Comparison of ENCODE assay signal across 12 cellular contexts in the genomic region with DNA sequence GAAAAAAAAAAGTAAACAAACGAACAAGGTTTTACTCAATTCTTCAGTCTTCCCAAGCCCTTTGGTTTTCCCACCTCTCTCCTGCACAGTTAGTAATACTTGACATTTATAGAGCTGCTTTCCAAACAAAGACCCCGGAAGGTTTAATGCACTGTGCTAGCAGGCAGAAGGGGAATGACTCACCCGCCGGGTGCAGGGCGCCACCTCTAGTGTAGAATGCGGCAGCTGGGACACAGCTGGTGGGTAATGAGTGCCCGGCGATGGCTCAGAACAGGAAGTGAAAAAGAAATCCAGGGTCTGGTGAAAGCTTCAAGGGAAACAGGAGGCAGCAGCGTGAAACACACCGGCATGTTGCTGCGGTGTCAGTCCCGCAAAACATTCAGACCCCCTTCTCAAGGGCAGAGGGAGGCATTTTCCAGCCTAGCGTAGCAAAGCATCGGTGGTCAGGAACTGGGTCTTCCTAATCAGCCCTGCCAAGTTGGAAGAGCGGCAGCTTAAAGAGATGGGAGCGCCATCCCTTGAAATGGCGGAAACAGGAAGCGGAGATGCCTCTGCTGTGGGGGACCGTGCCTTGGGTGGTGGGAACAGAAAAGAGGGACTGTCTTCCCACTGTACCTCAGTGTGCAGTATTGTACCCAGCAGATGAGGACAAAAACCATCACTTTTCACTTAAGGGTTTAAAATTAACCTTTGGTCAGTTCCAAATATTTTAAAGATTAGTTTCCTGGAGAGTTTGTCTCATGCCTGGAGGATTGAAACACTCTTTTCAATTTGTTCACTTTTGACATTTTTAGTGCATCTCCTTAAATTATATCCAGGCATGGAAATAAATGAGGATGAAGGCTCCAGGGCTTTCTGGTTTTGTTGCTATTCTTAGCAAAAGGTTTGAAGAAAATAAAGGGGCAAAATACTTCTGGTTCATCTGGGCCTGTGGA.
DNase-seq lines count a peak whose midpoint lies in the region; ATAC-seq and TF ChIP-seq lines count a peak whose summit lies in the region.
"Had no signal": no experiment of that assay in that cellular context is flagged by ENCODE, and none has a peak within 500 bp of the region (broad histone marks: within the 10 kb centered on the region; RNA-seq: fewer than 3 reads in every experiment).

No MANE protein-coding gene starts in this region.

- no peak overlapping the region for H3K4me3 Mint-ChIP-seq in activated naive CD4-positive, alpha-beta T cell treated with anti-CD3 and anti-CD28 coated beads, Interleukin-2, amount 10 ng/mL, durations not matched to agents 7 days and 5 days

- intact Hi-C loops in right lobe of liver (cut with DNase I) = no loop called here

- H3K9ac ChIP-seq in Karpas-422 (ENCODE audit: low read length) (no peak overlapping the region), muscle layer of colon (ENCODE audit: low read length) (no peak overlapping the region)

- no peaks in the 10 kb centered on the region for H3K9me3 Mint-ChIP-seq in activated naive CD4-positive, alpha-beta T cell treated with anti-CD3 and anti-CD28 coated beads, Interleukin-2, amount 10 ng/mL, durations not matched to agents 7 days and 5 days

- H3K9me3 ChIP-seq in Karpas-422 (ENCODE audit: low read length) (no peaks in the 10 kb centered on the region), muscle layer of colon (ENCODE audit: low read length) (peaks cover 4% of the 10 kb centered on the region), right lobe of liver (no peaks in the 10 kb centered on the region)
- H3K9me3 ChIP-seq: pancreas, suprapubic skin had no signal

- TF ChIP-seq POLR2A in right lobe of liver (IDR thresholded peaks at IDR 0.05) = no peak

- peaks cover 5% of the 10 kb centered on the region for H3K27me3 Mint-ChIP-seq in activated naive CD4-positive, alpha-beta T cell treated with anti-CD3 and anti-CD28 coated beads, Interleukin-2, amount 10 ng/mL, durations not matched to agents 7 days and 5 days

- H3K27me3 ChIP-seq in Karpas-422 (ENCODE audit: low read length) = no peaks in the 10 kb centered on the region
- no peaks in the 10 kb centered on the region for H3K27me3 ChIP-seq in muscle layer of colon (ENCODE audit: control insufficient read depth in 1 of 2, insufficient read depth in 2 of 2, low read length in 2 of 2)
- H3K27me3 ChIP-seq in right lobe of liver = no peaks in the 10 kb centered on the region
- H3K27me3 ChIP-seq: pancreas, suprapubic skin had no signal

- H2AFZ ChIP-seq in Karpas-422 (ENCODE audit: low read length) = no peak overlapping the region

- H3K27ac ChIP-seq in Karpas-422 (ENCODE audit: low read length) (no peak overlapping the region), muscle layer of colon (ENCODE audit: low read depth, low read length) (peak overlapping the region; percentile 60), right lobe of liver (no peak overlapping the region)
- H3K27ac ChIP-seq: epithelial cell of prostate, pancreas, suprapubic skin had no signal

- TF ChIP-seq CTCF in right lobe of liver (IDR thresholded peaks at IDR 0.05) = no peak

- no peak overlapping the region for H3K4me2 ChIP-seq in Karpas-422 (ENCODE audit: low read depth, low read length, poor library complexity, severe bottlenecking)

- CTCF ChIA-PET in activated naive CD4-positive, alpha-beta T cell treated with anti-CD3 and anti-CD28 coated beads, Interleukin-2, amount 10 ng/mL, durations not matched to agents 7 days and 5 days (lab: Charles Lee) = no interaction called here

- H3K4me1 ChIP-seq in Karpas-422 (ENCODE audit: low read length) = no peaks in the 10 kb centered on the region
- H3K4me1 ChIP-seq in muscle layer of colon (ENCODE audit: insufficient read depth, low read length) = peaks cover 27% of the 10 kb centered on the region
- no peaks in the 10 kb centered on the region for H3K4me1 ChIP-seq in right lobe of liver
- H3K4me1 ChIP-seq: pancreas had no signal

- no peaks in the 10 kb centered on the region for H3K4me1 Mint-ChIP-seq in activated naive CD4-positive, alpha-beta T cell treated with anti-CD3 and anti-CD28 coated beads, Interleukin-2, amount 10 ng/mL, durations not matched to agents 7 days and 5 days

- WGBS in right lobe of liver (ENCODE audit: insufficient coverage, low coverage, low lambda C conversion rate, missing lambda C conversion rate) = 62% methylated on average over 15 of the region's 19 CpGs

- H3K9me2 ChIP-seq in Karpas-422 (replicated peaks; ENCODE audit: insufficient read depth, low read length) = no peaks in the 10 kb centered on the region

- H4K20me1 ChIP-seq in Karpas-422 (ENCODE audit: insufficient read depth, low read depth, low read length) = no peaks in the 10 kb centered on the region

- no peaks in the 10 kb centered on the region for H3K36me3 Mint-ChIP-seq in activated naive CD4-positive, alpha-beta T cell treated with anti-CD3 and anti-CD28 coated beads, Interleukin-2, amount 10 ng/mL, durations not matched to agents 7 days and 5 days

- DNase-seq in DMS153 treated with DMSO at 0.1 percent for 48 hours (lab: John Stamatoyannopoulos, UW; ENCODE audit: unreplicated experiment) = peak; percentile 21
- peak; percentile 54 for DNase-seq in Karpas-422
- DNase-seq in SW480 (ENCODE audit: low spot score) = peak; percentile 76
- DNase-seq in amniotic stem cell (lab: John Stamatoyannopoulos, UW) = no peak
- DNase-seq in right lobe of liver = no peak
- no peak for DNase-seq in activated naive CD4-positive, alpha-beta T cell treated with anti-CD3 and anti-CD28 coated beads, Interleukin-2, amount 10 ng/mL, durations not matched to agents 7 days and 5 days

- no peak overlapping the region for H3K27ac Mint-ChIP-seq in activated naive CD4-positive, alpha-beta T cell treated with anti-CD3 and anti-CD28 coated beads, Interleukin-2, amount 10 ng/mL, durations not matched to agents 7 days and 5 days

- H3K36me3 ChIP-seq in Karpas-422 (ENCODE audit: insufficient read depth, low read length) = no peaks in the 10 kb centered on the region; the same call in 1 of the 2 replicates
- no peaks in the 10 kb centered on the region for H3K36me3 ChIP-seq in muscle layer of colon (ENCODE audit: insufficient read depth, low read length)
- H3K36me3 ChIP-seq in right lobe of liver = no peaks in the 10 kb centered on the region
- H3K36me3 ChIP-seq: pancreas, suprapubic skin had no signal

- H3K79me2 ChIP-seq in Karpas-422 (ENCODE audit: low read length) = no peaks in the 10 kb centered on the region

- no peak for ATAC-seq in GM21723 (IDR thresholded peaks at IDR 0.05; ENCODE audit: unreplicated experiment)
- no peak for ATAC-seq in right lobe of liver
- ATAC-seq: HepG2 had no signal

- no peak overlapping the region for H3K4me3 ChIP-seq in Karpas-422 (ENCODE audit: low read length)
- H3K4me3 ChIP-seq in muscle layer of colon (ENCODE audit: low read depth in 1 of 2, low read length in 2 of 2) = peak overlapping the region in 1 of 2 donors; percentile 44
- H3K4me3 ChIP-seq in right lobe of liver = no peak overlapping the region
- H3K4me3 ChIP-seq: pancreas, suprapubic skin had no signal

Comparison
In these comparisons a context has a peak if more than half of its experiments do, and no peak if none do; other contexts are left out.
1. DNase-seq: peak in DMS153 treated with DMSO at 0.1 percent for 48 hours (single experiment), Karpas-422 (single experiment) and SW480 (single experiment); none in amniotic stem cell (single experiment), right lobe of liver (0 of 3) and activated naive CD4-positive, alpha-beta T cell treated with anti-CD3 and anti-CD28 coated beads, Interleukin-2, amount 10 ng/mL, durations not matched to agents 7 days and 5 days (single experiment).